In genomic region chr5:136046231-136046630, GRCh38 we compare ENCODE assay signal across 24 cellular contexts. TPM values are rescaled to one million over a fixed set of nuclear protein-coding genes. Genes with fewer than 3 reads are reported as not detected.
DNase-seq lines count a peak whose midpoint lies in the region; ATAC-seq and TF ChIP-seq lines count a peak whose summit lies in the region.
"Had no signal": no experiment of that assay in that cellular context is flagged by ENCODE, and none has a peak within 500 bp of the region (broad histone marks: within the 10 kb centered on the region; RNA-seq: fewer than 3 reads in every experiment).

No MANE protein-coding gene starts in this region.

- no peak for ATAC-seq in sciatic nerve
- ATAC-seq in aorta (ENCODE audit: low FRiP score), result no peak
- ATAC-seq in activated CD4-positive, alpha-beta T cell treated with anti-CD3 and anti-CD28 coated beads for 36 hours, result no peak
- ATAC-seq: GM12878 had no signal

- H3K36me3 Mint-ChIP-seq in dendritic cell treated with granulocyte-macrophage colony-stimulating factor and Interleukin-4, amounts not matched to agents 40 ng/mL and 50 ng/mL, for 4 days (ENCODE audit: low read depth), result peaks cover 100% of the 10 kb centered on the region
- peaks cover 3% of the 10 kb centered on the region for H3K36me3 Mint-ChIP-seq in nephron progenitor cell (ENCODE audit: low read depth)
- no peaks in the 10 kb centered on the region for H3K36me3 Mint-ChIP-seq in activated CD4-positive, alpha-beta T cell treated with anti-CD3 and anti-CD28 coated beads for 36 hours (ENCODE audit: low read depth)

- CTCF ChIA-PET in activated CD4-positive, alpha-beta T cell treated with anti-CD3 and anti-CD28 coated beads for 36 hours (lab: Charles Lee), result interaction anchor here (0.5 to 0.6 kb wide), 2 partner anchors 30 to 103 kb away, joined by 3 read pairs; no protein-coding TSS in a partner anchor

- H3K27me3 Mint-ChIP-seq in dendritic cell treated with granulocyte-macrophage colony-stimulating factor and Interleukin-4, amounts not matched to agents 40 ng/mL and 50 ng/mL, for 4 days, result no peaks in the 10 kb centered on the region
- H3K27me3 Mint-ChIP-seq in nephron progenitor cell (ENCODE audit: low read depth, poor library complexity), result peaks cover 15% of the 10 kb centered on the region
- no peaks in the 10 kb centered on the region for H3K27me3 Mint-ChIP-seq in activated CD4-positive, alpha-beta T cell treated with anti-CD3 and anti-CD28 coated beads for 36 hours
- H3K27me3 Mint-ChIP-seq: CD4-positive, alpha-beta T cell had no signal

- no peaks in the 10 kb centered on the region for H3K27me3 ChIP-seq in aorta (ENCODE audit: control insufficient read depth in 1 of 2, insufficient read depth in 2 of 2, low read length in 1 of 2)
- H3K27me3 ChIP-seq: BLaER1 had no signal

- POLR2A ChIA-PET in activated CD4-positive, alpha-beta T cell treated with anti-CD3 and anti-CD28 coated beads for 36 hours (lab: Charles Lee), result no interaction called here

- intact Hi-C loops in dendritic cell treated with granulocyte-macrophage colony-stimulating factor and Interleukin-4, amounts not matched to agents 40 ng/mL and 50 ng/mL, for 4 days (cut with micrococcal nuclease), result no loop called here
- intact Hi-C loops in sciatic nerve (cut with DNase I), result no loop called here
- intact Hi-C loops in aorta (cut with DNase I), result no loop called here
- intact Hi-C loops in activated CD4-positive, alpha-beta T cell treated with anti-CD3 and anti-CD28 coated beads for 36 hours (cut with DNase I, micrococcal nuclease), result no loop called here

- no peak overlapping the region for H3K4me3 Mint-ChIP-seq in dendritic cell treated with granulocyte-macrophage colony-stimulating factor and Interleukin-4, amounts not matched to agents 40 ng/mL and 50 ng/mL, for 4 days
- H3K4me3 Mint-ChIP-seq in nephron progenitor cell, result no peak overlapping the region
- no peak overlapping the region for H3K4me3 Mint-ChIP-seq in activated CD4-positive, alpha-beta T cell treated with anti-CD3 and anti-CD28 coated beads for 36 hours
- H3K4me3 Mint-ChIP-seq: CD4-positive, alpha-beta T cell had no signal

- H3K9me3 Mint-ChIP-seq in dendritic cell treated with granulocyte-macrophage colony-stimulating factor and Interleukin-4, amounts not matched to agents 40 ng/mL and 50 ng/mL, for 4 days, result no peaks in the 10 kb centered on the region
- no peaks in the 10 kb centered on the region for H3K9me3 Mint-ChIP-seq in nephron progenitor cell
- no peaks in the 10 kb centered on the region for H3K9me3 Mint-ChIP-seq in activated CD4-positive, alpha-beta T cell treated with anti-CD3 and anti-CD28 coated beads for 36 hours (ENCODE audit: low read depth)
- H3K9me3 Mint-ChIP-seq: CD4-positive, alpha-beta T cell had no signal

- H3K4me1 ChIP-seq in aorta (ENCODE audit: control insufficient read depth in 1 of 2, insufficient read depth in 2 of 2, low read length in 2 of 2), result no peaks in the 10 kb centered on the region

- H3K27ac ChIP-seq in aorta (ENCODE audit: low read depth in 1 of 2, low read length in 2 of 2), result no peak overlapping the region
- H3K27ac ChIP-seq: 22Rv1, BLaER1, SK-N-MC had no signal

- H3K27ac Mint-ChIP-seq in dendritic cell treated with granulocyte-macrophage colony-stimulating factor and Interleukin-4, amounts not matched to agents 40 ng/mL and 50 ng/mL, for 4 days, result peak overlapping the region; percentile 81
- no peak overlapping the region for H3K27ac Mint-ChIP-seq in nephron progenitor cell
- H3K27ac Mint-ChIP-seq in activated CD4-positive, alpha-beta T cell treated with anti-CD3 and anti-CD28 coated beads for 36 hours, result no peak overlapping the region
- H3K27ac Mint-ChIP-seq: CD4-positive, alpha-beta T cell had no signal

- no peaks in the 10 kb centered on the region for H3K9me3 ChIP-seq in aorta (ENCODE audit: control insufficient read depth, low read length)
- H3K9me3 ChIP-seq: BLaER1 had no signal

- 87 to 88% methylated on average over 12 of the region's 12 CpGs for WGBS in aorta, 2 donors

- TF ChIP-seq CTCF in nephron progenitor cell (IDR thresholded peaks at IDR 0.05) (no peak), foreskin fibroblast (IDR thresholded peaks at IDR 0.05; ENCODE audit: low read depth, low read length) (no peak)

- H3K4me1 Mint-ChIP-seq in dendritic cell treated with granulocyte-macrophage colony-stimulating factor and Interleukin-4, amounts not matched to agents 40 ng/mL and 50 ng/mL, for 4 days (ENCODE audit: low read depth), result peaks cover 92% of the 10 kb centered on the region
- H3K4me1 Mint-ChIP-seq in nephron progenitor cell, result peaks cover 16% of the 10 kb centered on the region
- peaks cover 11% of the 10 kb centered on the region for H3K4me1 Mint-ChIP-seq in activated CD4-positive, alpha-beta T cell treated with anti-CD3 and anti-CD28 coated beads for 36 hours

- H3K36me3 ChIP-seq in aorta (ENCODE audit: control insufficient read depth in 1 of 2, insufficient read depth in 2 of 2, low read length in 1 of 2), result peaks cover 0 to 6% of the 10 kb centered on the region in 2 donors
- H3K36me3 ChIP-seq: BLaER1 had no signal

- no peak overlapping the region for H3K4me3 ChIP-seq in aorta (ENCODE audit: low read length in 2 of 2)
- H3K4me3 ChIP-seq in foreskin fibroblast (ENCODE audit: low read depth in 1 of 2, low read length in 2 of 2), result no peak overlapping the region
- H3K4me3 ChIP-seq: BLaER1, GM12878, SK-N-MC had no signal

- peak; percentile 46 for DNase-seq in activated effector memory CD4-positive, alpha-beta T cell treated with anti-CD3 and anti-CD28 coated beads, Interleukin-2, amount 50 U/mL, for 16 hours
- no peak for DNase-seq in activated effector memory CD4-positive, alpha-beta T cell treated with Interleukin-2 at 50 U/mL for 16 hours
- peak; percentile 43 for DNase-seq in sciatic nerve (ENCODE audit: low spot score)
- DNase-seq in aorta, result peak; percentile 49 to 59
- no peak for DNase-seq in nephron progenitor cell
- no peak for DNase-seq in activated CD4-positive, alpha-beta T cell treated with anti-CD3 and anti-CD28 coated beads for 36 hours
- no peak for DNase-seq in foreskin fibroblast
- DNase-seq: ACHN; CD4-positive, alpha-beta T cell; DMS53; HCEC 1CT; NCI-H1048; NCI-H1417; NCI-H1694; NCI-H2029 treated with DMSO at 0.1 percent for 48 hours; NCI-H2227 treated with DMSO at 0.1 percent for 48 hours; NCI-H526 treated with DMSO at 0.1 percent for 48 hours; SIG-M5 had no signal

RNA-seq across cellular contexts. Expression of gene TGFBI, which starts 17.4 kb away (rescaled TPM):
- total RNA-seq in sciatic nerve (232 TPM), aorta (100 to 1,000 TPM; 322 to 335 TPM)
- polyA plus RNA-seq in aorta, result 10 to 100 TPM; 83.3 to 92.4 TPM
- not detected for total RNA-seq in activated CD4-positive, alpha-beta T cell treated with anti-CD3 and anti-CD28 coated beads for 36 hours
- total RNA-seq: G401 had no signal

Comparison
In these comparisons a context has a peak if more than half of its experiments do, and no peak if none do; other contexts are left out.
1. DNase-seq: peak in activated effector memory CD4-positive, alpha-beta T cell treated with anti-CD3 and anti-CD28 coated beads, Interleukin-2, amount 50 U/mL, for 16 hours (single experiment), sciatic nerve (single experiment) and aorta (2 of 2); none in activated effector memory CD4-positive, alpha-beta T cell treated with Interleukin-2 at 50 U/mL for 16 hours (single experiment), nephron progenitor cell (single experiment), activated CD4-positive, alpha-beta T cell treated with anti-CD3 and anti-CD28 coated beads for 36 hours (single experiment) and foreskin fibroblast (0 of 2).
2. RNA of gene TGFBI, which starts 17.4 kb away (total RNA-seq): 322 to 335 TPM in aorta and 232 TPM in sciatic nerve (single experiment); not detected in activated CD4-positive, alpha-beta T cell treated with anti-CD3 and anti-CD28 coated beads for 36 hours; every median in the first group is over 100 times any median in the second.